8 cellular contexts compared by ENCODE assay signal in the genomic region with DNA sequence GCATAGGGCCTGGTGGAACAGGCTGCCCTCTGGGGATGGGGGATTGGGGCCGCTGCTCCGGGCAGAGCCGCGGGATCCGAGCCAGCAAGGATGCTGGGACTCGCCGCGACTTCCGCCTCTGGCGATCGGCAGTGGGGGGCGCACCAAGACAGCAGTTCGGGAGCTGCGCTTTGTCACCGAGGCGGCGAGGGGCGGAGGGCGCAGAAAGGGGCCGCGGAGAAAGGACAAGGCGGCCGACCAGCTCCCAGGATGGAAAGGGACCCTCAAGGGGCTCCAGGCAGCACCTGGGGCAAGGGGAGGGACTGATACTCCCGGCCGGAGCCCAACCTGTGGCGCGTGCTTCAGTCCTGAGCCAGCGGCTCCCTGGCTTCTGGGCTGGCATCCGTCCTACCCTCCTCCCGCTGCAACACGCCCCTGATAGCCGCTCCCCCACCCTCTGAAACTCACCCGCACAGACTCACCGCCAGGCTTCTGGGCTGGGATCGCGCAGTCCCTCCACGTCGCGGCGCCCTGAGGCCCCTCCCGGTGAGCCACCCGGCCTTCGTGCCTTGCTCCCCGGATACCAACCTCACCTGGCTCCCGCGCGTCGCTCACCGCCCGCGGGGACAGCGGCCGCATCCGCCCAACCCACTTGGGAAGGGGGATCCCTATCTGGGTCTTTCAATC. TPM values are rescaled to one million over a fixed set of nuclear protein-coding genes. Genes with fewer than 3 reads are reported as not detected.
A peak's percentile ranks its signal among the peaks of the same experiment; 100 is the strongest.
DNase-seq lines count a peak whose midpoint lies in the region; ATAC-seq, FAIRE-seq and TF ChIP-seq lines count a peak whose summit lies in the region.

No MANE protein-coding gene starts in this region.

- H2BK120ac ChIP-seq in mesenchymal stem cell (ENCODE audit: low read depth, low read length): no peak overlapping the region

- H3K27me3 ChIP-seq in colonic mucosa (peaks cover 21% of the 10 kb centered on the region), mesenchymal stem cell (ENCODE audit: control insufficient read depth in 1 of 2, insufficient read depth in 1 of 2, low read length in 2 of 2) (peaks cover 46 to 73% of the 10 kb centered on the region in 2 experiments)

- H3K4me1 ChIP-seq in colonic mucosa: no peaks in the 10 kb centered on the region
- peaks cover 16% of the 10 kb centered on the region for H3K4me1 ChIP-seq in mesenchymal stem cell (ENCODE audit: control insufficient read depth, insufficient read depth, low read depth, low read length)

- no peak overlapping the region for H2BK12ac ChIP-seq in mesenchymal stem cell (ENCODE audit: low read length in 2 of 2)

- peak; percentile 45 for TF ChIP-seq CTCF in colonic mucosa (IDR thresholded peaks at IDR 0.05)

- intact Hi-C loops in Right ventricle myocardium inferior (cut with DNase I) (loop anchor here (10.0 kb wide), 1 partner anchor 339 kb away; no protein-coding TSS in a partner anchor), cardiac septum (cut with DNase I) (no loop called here), colonic mucosa (cut with DNase I) (loop anchor here (5.0 to 10.0 kb wide), 2 partner anchors 342 to 689 kb away; no protein-coding TSS in a partner anchor)

- H3K9me3 ChIP-seq in colonic mucosa: no peaks in the 10 kb centered on the region
- no peaks in the 10 kb centered on the region for H3K9me3 ChIP-seq in mesenchymal stem cell (ENCODE audit: control insufficient read depth, low read length)

- H3K4me3 ChIP-seq in colonic mucosa (peak overlapping the region; percentile 41), mesenchymal stem cell (ENCODE audit: insufficient read depth in 1 of 2, low read depth in 1 of 2, low read length in 2 of 2) (peak overlapping the region; percentile 38 to 84)

- no peak overlapping the region for H3K23ac ChIP-seq in mesenchymal stem cell (ENCODE audit: low read length in 2 of 2)

- no peak overlapping the region for H2AK5ac ChIP-seq in mesenchymal stem cell (ENCODE audit: low read length, severe bottlenecking)

- no peak overlapping the region for H4K8ac ChIP-seq in mesenchymal stem cell (ENCODE audit: low read length)

- H3K9ac ChIP-seq in colonic mucosa (ENCODE audit: low read depth in 2 of 2, low read length in 2 of 2): peak overlapping the region; percentile 40 to 66
- H3K9ac ChIP-seq in mesenchymal stem cell (ENCODE audit: low read length): peak overlapping the region; percentile 79

- H3K27ac ChIP-seq in colonic mucosa (no peak overlapping the region), mesenchymal stem cell (ENCODE audit: low read length, poor library complexity, severe bottlenecking) (no peak overlapping the region)

- H3K36me3 ChIP-seq in colonic mucosa: no peaks in the 10 kb centered on the region
- H3K36me3 ChIP-seq in mesenchymal stem cell (ENCODE audit: control insufficient read depth in 1 of 2, insufficient read depth in 2 of 2, low read depth in 1 of 2, low read length in 2 of 2): no peaks in the 10 kb centered on the region

- H3K79me1 ChIP-seq in mesenchymal stem cell (replicated peaks; ENCODE audit: low read length, poor library complexity, severe bottlenecking): no peaks in the 10 kb centered on the region

- peak; percentile 94 for FAIRE-seq in urothelium cell line (lab: Jason Lieb, UNC)

- peak overlapping the region; percentile 81 for H3K4me2 ChIP-seq in mesenchymal stem cell (ENCODE audit: low read length, poor library complexity, severe bottlenecking)

- H3K18ac ChIP-seq in mesenchymal stem cell (ENCODE audit: low read depth in 1 of 2, low read length in 2 of 2): no peak overlapping the region

- peak; percentile 75 for DNase-seq in Right ventricle myocardium inferior (ENCODE audit: missing footprints)
- DNase-seq in cardiac septum (ENCODE audit: low spot score): no peak
- DNase-seq in NCI-H345 (lab: John Stamatoyannopoulos, UW): peak; percentile 70
- peak; percentile 75 for DNase-seq in colonic mucosa
- DNase-seq in mesenchymal stem cell: no peak
- peak; percentile 88 for DNase-seq in urothelium cell line (ENCODE audit: low spot score)
- no peak for DNase-seq in putamen (ENCODE audit: low spot score)

- H2BK15ac ChIP-seq in mesenchymal stem cell (ENCODE audit: low read depth, poor library complexity, severe bottlenecking): no peak overlapping the region

- no peak overlapping the region for H3K4ac ChIP-seq in mesenchymal stem cell (ENCODE audit: low read depth in 1 of 2, low read length in 2 of 2)

- no peak overlapping the region for H2BK5ac ChIP-seq in mesenchymal stem cell (ENCODE audit: low read depth, low read length, poor library complexity, severe bottlenecking)

- no peak overlapping the region for H2AFZ ChIP-seq in mesenchymal stem cell (ENCODE audit: low read depth, low read length)

- peak; percentile 56 for ATAC-seq in Right ventricle myocardium inferior
- ATAC-seq in HG02763 (IDR thresholded peaks at IDR 0.05; ENCODE audit: unreplicated experiment): no peak

- 0% methylated on average over 45 of the region's 54 CpGs for WGBS in mesenchymal stem cell

- H3K14ac ChIP-seq in mesenchymal stem cell (ENCODE audit: low read length in 2 of 2): no peak overlapping the region

- no peak overlapping the region for H4K91ac ChIP-seq in mesenchymal stem cell (ENCODE audit: low read length)

RNA-seq across cellular contexts. Expression of gene EVX1, which starts 7.1 kb away (rescaled TPM):
- total RNA-seq in Right ventricle myocardium inferior (not detected), cardiac septum (not detected), colonic mucosa (1 to 10 TPM in 1 of 2 donors, under 1 TPM in 1; 0.32 to 1.5 TPM)
- not detected for polyA plus RNA-seq in mesenchymal stem cell (2013, experiment 1 of 2)
- polyA plus RNA-seq in mesenchymal stem cell (2013, experiment 2 of 2): not detected

RNA-seq across cellular contexts. Expression of gene HOXA13, which starts 35.6 kb away (rescaled TPM):
- not detected for total RNA-seq in Right ventricle myocardium inferior
- total RNA-seq in cardiac septum: not detected
- 10 to 100 TPM; 22.7 to 33.8 TPM for total RNA-seq in colonic mucosa
- polyA plus RNA-seq in mesenchymal stem cell (2013, experiment 1 of 2): not detected
- not detected for polyA plus RNA-seq in mesenchymal stem cell (2013, experiment 2 of 2)

RNA-seq across cellular contexts. Expression of gene HOXA11, which starts 50.5 kb away (rescaled TPM):
- total RNA-seq in Right ventricle myocardium inferior (not detected), cardiac septum (not detected), colonic mucosa (1 to 10 TPM; 2.9 to 3.7 TPM)
- 1.4 TPM for polyA plus RNA-seq in mesenchymal stem cell (2013, experiment 1 of 2)
- polyA plus RNA-seq in mesenchymal stem cell (2013, experiment 2 of 2): 1.3 TPM

Comparison
In these comparisons a context has a peak if more than half of its experiments do, and no peak if none do; other contexts are left out.
1. DNase-seq: peak in Right ventricle myocardium inferior (single experiment), NCI-H345 (single experiment), colonic mucosa (single experiment) and urothelium cell line (single experiment); none in cardiac septum (single experiment), mesenchymal stem cell (single experiment) and putamen (single experiment).
2. RNA of gene HOXA13, which starts 35.6 kb away (total RNA-seq): 22.7 to 33.8 TPM in colonic mucosa; not detected in Right ventricle myocardium inferior (single experiment) and not detected in cardiac septum (single experiment); every median in the first group is over 10 times any median in the second.